ENCODE assay signal across 8 cellular contexts in genomic region chr5:100779669-100780375, GRCh38.
DNase-seq lines count a peak whose midpoint lies in the region; ATAC-seq and TF ChIP-seq lines count a peak whose summit lies in the region.

No MANE protein-coding gene starts in this region.

- H3K9me3 Mint-ChIP-seq in stimulated activated naive CD8-positive, alpha-beta T cell treated with anti-CD3 and anti-CD28 coated beads, Interleukin-15, Interleukin-2, amounts not matched to agents 100 ng/mL and 50 ng/mL, for 24 hours, result peaks cover 8% of the 10 kb centered on the region

- H3K27me3 ChIP-seq in ACC112 (ENCODE audit: insufficient read depth, low read length) (no peaks in the 10 kb centered on the region), colonic mucosa (no peaks in the 10 kb centered on the region)

- intact Hi-C loops in colonic mucosa (cut with DNase I), result no loop called here

- DNase-seq in colonic mucosa (peak; percentile 26), NCI-H1436 treated with DMSO at 0.1 percent for 48 hours (lab: John Stamatoyannopoulos, UW) (no peak), ureter (ENCODE audit: low spot score) (no peak), activated gamma-delta T cell (lab: John Stamatoyannopoulos, UW) (no peak)

- H3K36me3 Mint-ChIP-seq in stimulated activated naive CD8-positive, alpha-beta T cell treated with anti-CD3 and anti-CD28 coated beads, Interleukin-15, Interleukin-2, amounts not matched to agents 100 ng/mL and 50 ng/mL, for 24 hours (ENCODE audit: low read depth), result peaks cover 12% of the 10 kb centered on the region

- H3K36me3 ChIP-seq in ACC112 (ENCODE audit: insufficient read depth, low read length) (no peaks in the 10 kb centered on the region), colonic mucosa (no peaks in the 10 kb centered on the region)

- no peaks in the 10 kb centered on the region for H3K79me2 ChIP-seq in ACC112 (ENCODE audit: control insufficient read depth, insufficient read depth, low read length, unreplicated experiment)

- H3K4me3 Mint-ChIP-seq in stimulated activated naive CD8-positive, alpha-beta T cell treated with anti-CD3 and anti-CD28 coated beads, Interleukin-15, Interleukin-2, amounts not matched to agents 100 ng/mL and 50 ng/mL, for 24 hours, result peak overlapping the region; percentile 79

- H3K9me3 ChIP-seq in colonic mucosa, result no peaks in the 10 kb centered on the region

- H3K4me3 ChIP-seq in ACC112 (ENCODE audit: low read depth, low read length) (no peak overlapping the region), colonic mucosa (no peak overlapping the region)

- ATAC-seq in GM19438 (IDR thresholded peaks at IDR 0.05; ENCODE audit: low read depth, unreplicated experiment), result peak; percentile 49
- ATAC-seq in HG03439 (IDR thresholded peaks at IDR 0.05; ENCODE audit: unreplicated experiment), result peak; percentile 37

- peak overlapping the region; percentile 56 for H2AFZ ChIP-seq in ACC112 (ENCODE audit: low read length, unreplicated experiment)

- H3K27ac Mint-ChIP-seq in stimulated activated naive CD8-positive, alpha-beta T cell treated with anti-CD3 and anti-CD28 coated beads, Interleukin-15, Interleukin-2, amounts not matched to agents 100 ng/mL and 50 ng/mL, for 24 hours, result peak overlapping the region; percentile 96

- H3K27ac ChIP-seq in ACC112 (ENCODE audit: low read depth, low read length) (no peak overlapping the region), colonic mucosa (no peak overlapping the region)

- H3K4me1 ChIP-seq in ACC112 (ENCODE audit: control insufficient read depth, insufficient read depth, low read length, unreplicated experiment) (peaks cover 25% of the 10 kb centered on the region), colonic mucosa (no peaks in the 10 kb centered on the region)

- TF ChIP-seq CTCF in colonic mucosa (IDR thresholded peaks at IDR 0.05), result no peak

- H3K4me1 Mint-ChIP-seq in stimulated activated naive CD8-positive, alpha-beta T cell treated with anti-CD3 and anti-CD28 coated beads, Interleukin-15, Interleukin-2, amounts not matched to agents 100 ng/mL and 50 ng/mL, for 24 hours (ENCODE audit: low read depth), result peaks cover 53% of the 10 kb centered on the region

- no peak overlapping the region for H3K9ac ChIP-seq in colonic mucosa (ENCODE audit: low read depth in 2 of 2, low read length in 2 of 2)

- H3K27me3 Mint-ChIP-seq in stimulated activated naive CD8-positive, alpha-beta T cell treated with anti-CD3 and anti-CD28 coated beads, Interleukin-15, Interleukin-2, amounts not matched to agents 100 ng/mL and 50 ng/mL, for 24 hours, result no peaks in the 10 kb centered on the region
